In the genomic region with DNA sequence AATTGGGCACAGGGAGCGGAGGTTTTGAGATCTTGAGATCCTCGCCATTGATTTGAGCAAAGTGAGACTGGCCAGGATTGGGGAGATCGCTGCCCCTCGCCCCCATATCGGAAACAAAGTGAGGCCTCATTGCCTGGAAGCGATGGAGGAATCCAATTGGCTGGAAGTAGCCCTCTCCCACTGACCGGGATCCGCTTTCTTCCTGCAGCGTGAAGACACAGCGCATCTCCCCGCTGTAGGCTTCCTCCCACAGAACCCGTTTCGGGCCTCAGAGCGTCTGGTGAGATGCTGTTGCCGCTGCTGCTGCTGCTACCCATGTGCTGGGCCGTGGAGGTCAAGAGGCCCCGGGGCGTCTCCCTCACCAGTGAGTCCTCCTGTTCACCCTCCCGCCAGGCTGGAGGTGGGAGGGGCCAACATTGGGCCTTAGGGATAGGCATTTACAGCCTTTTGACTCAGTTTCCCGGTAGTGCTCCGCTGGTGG, we compare ENCODE assay signal across 8 cellular contexts. TPM values are rescaled to one million over a fixed set of nuclear protein-coding genes. Genes with fewer than 3 reads are reported as not detected.
DNase-seq lines count a peak whose midpoint lies in the region; ATAC-seq and TF ChIP-seq lines count a peak whose summit lies in the region.

No MANE protein-coding gene starts in this region.

- peak overlapping the region; percentile 71 for H3K9ac ChIP-seq in DND-41 (ENCODE audit: low read depth, low read length)

- H3K79me2 ChIP-seq in DND-41 (ENCODE audit: insufficient read depth, low read length): peaks cover 28% of the 10 kb centered on the region

- H3K4me1 ChIP-seq in DND-41 (ENCODE audit: insufficient read depth, low read length) (peaks cover 36% of the 10 kb centered on the region), lower lobe of right lung (peaks cover 22% of the 10 kb centered on the region), uterus (peaks cover 9% of the 10 kb centered on the region in 2 donors)

- TF ChIP-seq CTCF in DND-41 (IDR thresholded peaks at IDR 0.05; ENCODE audit: borderline replicate concordance, extremely low read depth, low read length, poor library complexity, severe bottlenecking) (no peak), brain microvascular endothelial cell (IDR thresholded peaks at IDR 0.05; ENCODE audit: low read depth, low read length, missing control alignments) (no peak), lower lobe of right lung (IDR thresholded peaks at IDR 0.05) (no peak), uterus (IDR thresholded peaks at IDR 0.05) (no peak)

- no peak for DNase-seq in DND-41
- DNase-seq in MG63: peak; percentile 70
- DNase-seq in brain microvascular endothelial cell: no peak
- DNase-seq in lower lobe of right lung: no peak
- no peak for DNase-seq in uterus
- DNase-seq in NK-92 (lab: John Stamatoyannopoulos, UW; ENCODE audit: unreplicated experiment): no peak
- no peak for DNase-seq in GM19238 (ENCODE audit: insufficient read length, low spot score)

- peak overlapping the region; percentile 82 for H2AFZ ChIP-seq in DND-41 (ENCODE audit: low read depth, low read length)

- H3K9me3 ChIP-seq in DND-41 (ENCODE audit: insufficient read depth, low read length, severe bottlenecking) (no peaks in the 10 kb centered on the region), MG63 (no peaks in the 10 kb centered on the region), lower lobe of right lung (no peaks in the 10 kb centered on the region), uterus (no peaks in the 10 kb centered on the region)

- H3K4me3 ChIP-seq in DND-41 (ENCODE audit: low read depth in 1 of 2, low read length in 2 of 2): peak overlapping the region; percentile 50 to 82; a peak in 3 of 4 replicates
- H3K4me3 ChIP-seq in MG63: peak overlapping the region; percentile 93
- peak overlapping the region; percentile 98 for H3K4me3 ChIP-seq in brain microvascular endothelial cell (ENCODE audit: low read depth, low read length)
- peak overlapping the region; percentile 87 for H3K4me3 ChIP-seq in lower lobe of right lung
- H3K4me3 ChIP-seq in uterus: peak overlapping the region; percentile 74

- intact Hi-C loops in lower lobe of right lung (cut with DNase I) (no loop called here), uterus (cut with DNase I; ENCODE audit: low total_unique reads) (no loop called here)

- no peaks in the 10 kb centered on the region for H3K27me3 ChIP-seq in DND-41 (ENCODE audit: insufficient read depth, low read length, poor library complexity)
- H3K27me3 ChIP-seq in MG63: no peaks in the 10 kb centered on the region
- no peaks in the 10 kb centered on the region for H3K27me3 ChIP-seq in brain microvascular endothelial cell (replicated peaks)
- no peaks in the 10 kb centered on the region for H3K27me3 ChIP-seq in lower lobe of right lung (ENCODE audit: low read depth)
- no peaks in the 10 kb centered on the region for H3K27me3 ChIP-seq in uterus

- H3K36me3 ChIP-seq in DND-41 (ENCODE audit: insufficient read depth, low read length): peaks cover 43% of the 10 kb centered on the region
- peaks cover 47% of the 10 kb centered on the region for H3K36me3 ChIP-seq in MG63
- H3K36me3 ChIP-seq in brain microvascular endothelial cell (replicated peaks): peaks cover 28% of the 10 kb centered on the region
- peaks cover 47% of the 10 kb centered on the region for H3K36me3 ChIP-seq in lower lobe of right lung
- H3K36me3 ChIP-seq in uterus: no peaks in the 10 kb centered on the region

- H3K27ac ChIP-seq in DND-41 (ENCODE audit: low read length) (peak overlapping the region; percentile 89), brain microvascular endothelial cell (peak overlapping the region; percentile 81), lower lobe of right lung (peak overlapping the region; percentile 87), uterus (peak overlapping the region; percentile 70 to 83)

- in situ Hi-C loops in brain microvascular endothelial cell (cut with HindIII; ENCODE audit: low pct_ligation_motif_present, low sequenced_read_pairs): no loop called here

- H4K20me1 ChIP-seq in DND-41 (ENCODE audit: insufficient read depth, low read length): peaks cover 17% of the 10 kb centered on the region

- H3K4me2 ChIP-seq in DND-41 (ENCODE audit: insufficient read depth, low read length): peak overlapping the region; percentile 86

- ATAC-seq in DND-41 (ENCODE audit: insufficient read depth, low read depth) (no peak), lower lobe of right lung (no peak), HG02798 (IDR thresholded peaks at IDR 0.05; ENCODE audit: poor library complexity, unreplicated experiment) (no peak)

- TF ChIP-seq POLR2A in uterus (IDR thresholded peaks at IDR 0.05): no peak

RNA-seq across cellular contexts. Expression of a gene that starts 0.4 kb away (rescaled TPM):
- 93.3 and 256 TPM in 2 replicates for total RNA-seq in MG63 (2014; rRNA removed; shearing (Covaris generic); ENCODE audit: low replicate concordance)
- 285 TPM for total RNA-seq in lower lobe of right lung
- total RNA-seq in uterus: 100 to 1,000 TPM in 3 of 4 donors, 10 to 100 TPM in 1; 65.3 to 228 (median 155) TPM

RNA-seq across cellular contexts. Expression of a gene that starts 1.0 kb away (rescaled TPM):
- 0.22 and 2.0 TPM in 2 replicates for total RNA-seq in MG63 (2014; rRNA removed; shearing (Covaris generic); ENCODE audit: low replicate concordance)
- total RNA-seq in lower lobe of right lung (4.3 TPM), uterus (1 to 10 TPM in 1 of 4 donors, under 1 TPM in 1, not detected in 2; 0.48 to 4.4 TPM)

RNA-seq across cellular contexts. Expression of a gene that starts 16.8 kb away (rescaled TPM):
- total RNA-seq in MG63 (2014; rRNA removed; shearing (Covaris generic); ENCODE audit: low replicate concordance): 0.10 TPM in 1 of 2 replicates, not detected in the other
- total RNA-seq in lower lobe of right lung: 55.8 TPM
- total RNA-seq in uterus: 10 to 100 TPM in 3 of 4 donors, 1 to 10 TPM in 1; 1.0 to 19.0 (median 13.2) TPM

RNA-seq across cellular contexts. Expression of a gene that starts 45.0 kb away (rescaled TPM):
- not detected in 2 replicates for total RNA-seq in MG63 (2014; rRNA removed; shearing (Covaris generic); ENCODE audit: low replicate concordance)
- total RNA-seq in lower lobe of right lung (not detected), uterus (1 to 10 TPM in 1 of 4 donors, not detected in 3; 1.1 TPM)

RNA-seq across cellular contexts. Expression of a gene that starts 51.8 kb away (rescaled TPM):
- total RNA-seq in MG63 (2014; rRNA removed; shearing (Covaris generic); ENCODE audit: low replicate concordance): 2.6 and 2.9 TPM in 2 replicates
- total RNA-seq in lower lobe of right lung (16.4 TPM), uterus (1 to 10 TPM; 1.8 to 5.9 (median 4.1) TPM)
